ENCODE assay signal across 15 cellular contexts in the genomic region with DNA sequence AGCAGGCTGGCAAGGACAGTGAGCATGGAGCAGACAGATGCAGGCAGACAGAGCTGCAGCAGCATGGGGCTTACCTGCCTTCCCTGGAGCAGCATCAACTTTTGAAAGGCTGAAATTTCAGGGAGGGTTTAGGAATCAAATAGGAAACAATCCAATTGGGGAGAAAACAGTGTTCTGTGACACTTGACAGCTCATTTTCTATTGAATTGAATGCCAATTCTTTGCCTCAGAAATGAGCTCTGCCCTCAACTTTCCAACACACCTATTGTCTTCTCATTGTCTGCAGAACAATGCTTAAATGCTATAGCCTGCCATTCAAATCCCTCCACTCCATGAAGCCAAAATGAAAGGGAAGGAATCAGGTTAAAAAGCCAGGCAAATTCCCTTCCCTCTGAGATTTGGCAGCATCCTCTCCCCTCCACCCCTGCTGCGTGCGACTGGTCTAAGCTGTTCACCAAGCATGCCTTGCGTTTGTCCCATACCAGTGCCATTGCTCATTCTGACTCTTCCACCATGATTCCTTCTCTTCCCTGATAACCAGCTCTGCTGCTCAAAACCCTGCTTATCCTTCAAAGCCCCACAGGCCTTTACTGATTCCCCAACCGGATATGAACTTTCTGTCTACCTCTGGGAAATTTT. TPM values are rescaled to one million over a fixed set of nuclear protein-coding genes. Genes with fewer than 3 reads are reported as not detected.
A peak's percentile ranks its signal among the peaks of the same experiment; 100 is the strongest.
DNase-seq lines count a peak whose midpoint lies in the region; ATAC-seq and TF ChIP-seq lines count a peak whose summit lies in the region.
"Had no signal": no experiment of that assay in that cellular context is flagged by ENCODE, and none has a peak within 500 bp of the region (broad histone marks: within the 10 kb centered on the region; RNA-seq: fewer than 3 reads in every experiment).

No MANE protein-coding gene starts in this region.

- H3K9me3 ChIP-seq in T-helper 17 cell (ENCODE audit: control insufficient read depth, low read length, poor library complexity, severe bottlenecking), result no peaks in the 10 kb centered on the region
- H3K9me3 ChIP-seq: thoracic aorta had no signal

- peaks cover 3% of the 10 kb centered on the region for H3K36me3 Mint-ChIP-seq in T-helper 17 cell (ENCODE audit: low read depth)
- H3K36me3 Mint-ChIP-seq: activated CD4-positive, alpha-beta memory T cell treated with anti-CD3 and anti-CD28 coated beads for 36 hours had no signal

- peak overlapping the region; percentile 34 for H3K27ac Mint-ChIP-seq in T-helper 17 cell
- H3K27ac Mint-ChIP-seq: activated CD4-positive, alpha-beta memory T cell treated with anti-CD3 and anti-CD28 coated beads for 36 hours; activated naive CD4-positive, alpha-beta T cell treated with anti-CD3 and anti-CD28 coated beads for 36 hours had no signal

- peaks cover 26% of the 10 kb centered on the region for H3K4me1 Mint-ChIP-seq in T-helper 17 cell

- peak; percentile 2 for ATAC-seq in GM18867 (IDR thresholded peaks at IDR 0.05; ENCODE audit: unreplicated experiment)
- no peak for ATAC-seq in T-helper 17 cell
- ATAC-seq in GM18909 (IDR thresholded peaks at IDR 0.05; ENCODE audit: poor library complexity, unreplicated experiment), result no peak
- no peak for ATAC-seq in GM21529 (IDR thresholded peaks at IDR 0.05; ENCODE audit: unreplicated experiment)
- ATAC-seq in HG02588 (IDR thresholded peaks at IDR 0.05; ENCODE audit: unreplicated experiment), result no peak

- peaks cover 26% of the 10 kb centered on the region for H3K27me3 Mint-ChIP-seq in T-helper 17 cell

- WGBS in lower leg skin, 2 donors, result 80 to 81% methylated on average over 4 of the region's 4 CpGs

- TF ChIP-seq POLR2A in lower leg skin (IDR thresholded peaks at IDR 0.05), result no peak

- peak; percentile 69 for DNase-seq in AG08395 (ENCODE audit: low spot score)
- no peak for DNase-seq in T-helper 17 cell
- DNase-seq in hepatic stellate cell (ENCODE audit: low spot score), result peak; percentile 72
- no peak for DNase-seq in lower leg skin (ENCODE audit: low spot score in 2 of 2)
- DNase-seq: activated CD4-positive, alpha-beta memory T cell treated with anti-CD3 and anti-CD28 coated beads for 36 hours; activated naive CD4-positive, alpha-beta T cell treated with anti-CD3 and anti-CD28 coated beads for 36 hours; effector CD4-positive, alpha-beta T cell; NCI-H1048 had no signal

- no peak overlapping the region for H3K4me3 ChIP-seq in lower leg skin (ENCODE audit: low read depth, poor library complexity, severe bottlenecking)
- H3K4me3 ChIP-seq: thoracic aorta had no signal

- intact Hi-C loops in lower leg skin (cut with DNase I; ENCODE audit: low total_unique reads), result no loop called here

- TF ChIP-seq CTCF in lower leg skin (IDR thresholded peaks at IDR 0.05), result no peak

- peak overlapping the region; percentile 4 for H3K4me3 Mint-ChIP-seq in T-helper 17 cell
- H3K4me3 Mint-ChIP-seq: activated CD4-positive, alpha-beta memory T cell treated with anti-CD3 and anti-CD28 coated beads for 36 hours; activated naive CD4-positive, alpha-beta T cell treated with anti-CD3 and anti-CD28 coated beads for 36 hours had no signal

RNA-seq across cellular contexts. Expression of a gene that starts 32.3 kb away (rescaled TPM):
- total RNA-seq in T-helper 17 cell, result 10 to 100 TPM; 41.0 to 43.2 TPM
- total RNA-seq in lower leg skin, result 10 to 100 TPM; 32.8 to 54.8 (median 41.2) TPM

RNA-seq across cellular contexts. Expression of a gene that starts 58.9 kb away (rescaled TPM):
- total RNA-seq in T-helper 17 cell, result not detected
- total RNA-seq in lower leg skin, result 1 to 10 TPM in 1 of 4 donors, under 1 TPM in 1, not detected in 2; 0.12 to 2.5 TPM
- total RNA-seq: activated CD4-positive, alpha-beta memory T cell treated with anti-CD3 and anti-CD28 coated beads for 36 hours; mesenteric fat pad; renal cortical epithelial cell had no signal

Comparison
In these comparisons a context has a peak if more than half of its experiments do, and no peak if none do; other contexts are left out.
1. DNase-seq: peak in AG08395 (single experiment) and hepatic stellate cell (single experiment); none in T-helper 17 cell (0 of 3) and lower leg skin (0 of 2).